Comparison of ENCODE assay signal across 27 cellular contexts in the genomic region with DNA sequence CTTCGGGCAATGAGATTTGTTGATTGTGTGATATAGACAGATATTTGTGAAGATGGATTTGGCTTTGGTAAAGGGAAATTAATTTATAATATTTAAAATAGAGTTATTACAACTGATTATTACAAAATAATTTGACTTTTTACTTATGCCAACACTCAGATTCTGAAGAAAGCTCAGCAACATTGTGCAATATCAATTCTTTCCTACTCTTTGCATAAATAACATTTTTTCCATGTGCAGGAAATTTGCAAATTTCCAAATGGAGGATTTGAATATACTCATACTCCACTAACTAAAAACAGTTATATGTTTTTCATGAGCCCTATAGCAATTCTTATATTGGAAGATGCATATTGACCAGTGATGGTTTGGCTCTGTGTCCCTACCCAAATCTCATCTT.
"Had no signal": no experiment of that assay in that cellular context is flagged by ENCODE, and none has a peak within 500 bp of the region (broad histone marks: within the 10 kb centered on the region; RNA-seq: fewer than 3 reads in every experiment).

No MANE protein-coding gene starts in this region.

- H3K4me1 ChIP-seq: gastrocnemius medialis, heart right ventricle, left lung had no signal

- FAIRE-seq: colon, endometrium, islet of Langerhans, keratinocyte had no signal

- H3K27ac ChIP-seq: coronary artery, dorsolateral prefrontal cortex, epithelial cell of prostate, esophagus squamous epithelium, gastrocnemius medialis, heart right ventricle, left lung had no signal

- H3K4me3 ChIP-seq: coronary artery, dorsolateral prefrontal cortex, esophagus squamous epithelium, gastrocnemius medialis, heart right ventricle, left lung, lung had no signal

- H3K27me3 Mint-ChIP-seq: memory B cell had no signal

- H3K4me1 Mint-ChIP-seq: memory B cell; naive thymus-derived CD4-positive, alpha-beta T cell had no signal

- DNase-seq: dermis blood vessel endothelial cell; dorsolateral prefrontal cortex; effector CD4-positive, alpha-beta T cell; effector memory CD4-positive, alpha-beta T cell; erythroblast; esophagus squamous epithelium; foreskin fibroblast; foreskin melanocyte; gastrocnemius medialis; glutamatergic neuron; head of caudate nucleus; heart right ventricle; hippocampal formation; left cardiac atrium; left lung; left ventricle myocardium superior; mammary epithelial cell; midbrain; naive thymus-derived CD4-positive, alpha-beta T cell had no signal

- H3K36me3 ChIP-seq: esophagus squamous epithelium, gastrocnemius medialis, heart right ventricle, left lung had no signal

- H3K9me3 ChIP-seq: esophagus squamous epithelium, gastrocnemius medialis, heart right ventricle, left lung had no signal

- H3K4me3 Mint-ChIP-seq: memory B cell; naive thymus-derived CD4-positive, alpha-beta T cell had no signal

- H3K27ac Mint-ChIP-seq: memory B cell; naive thymus-derived CD4-positive, alpha-beta T cell had no signal

- H3K27me3 ChIP-seq: dorsolateral prefrontal cortex, esophagus squamous epithelium, gastrocnemius medialis, heart right ventricle, left lung had no signal

- H3K36me3 Mint-ChIP-seq: memory B cell; naive thymus-derived CD4-positive, alpha-beta T cell had no signal
